1 cellular context compared by ENCODE assay signal in genomic region chr14:77376771-77377501, GRCh38.
A peak's percentile ranks its signal among the peaks of the same experiment; 100 is the strongest.
TF ChIP-seq lines count a peak whose summit lies in the region.

TSS of gene SAMD15 (plus strand) at chr14:77377379. CDS start at chr14:77377419, 40 bp downstream.
TSS of gene TMED8 (minus strand) at chr14:77377094. CDS start at chr14:77377053, 41 bp downstream.

TF ChIP-seq in HepG2, 621 proteins besides CTCF, POLR2A, EP300 and RAD21 (continued from another document and continues in another):
- TF ChIP-seq JUN (CRISPR knock-in tag; IDR thresholded peaks at IDR 0.05) (no peak), ESRRA (CRISPR knock-in tag; IDR thresholded peaks at IDR 0.05; ENCODE audit: low read depth) (0 out of 2 replicates have a peak, but pooled peaks have one; percentile 40), ZNF775 (CRISPR knock-in tag; IDR thresholded peaks at IDR 0.05; ENCODE audit: borderline replicate concordance) (no peak), PHF20 (CRISPR knock-in tag; IDR thresholded peaks at IDR 0.05) (peak; percentile 71), ZNF709 (CRISPR knock-in tag; IDR thresholded peaks at IDR 0.05) (peak; percentile 74; the same call in 1 of the 2 replicates), ZNF598 (CRISPR knock-in tag; IDR thresholded peaks at IDR 0.05; ENCODE audit: borderline replicate concordance) (0 out of 2 replicates have a peak, but pooled peaks have one; percentile 45), RBM22 (optimal IDR thresholded peaks at IDR 0.05; ENCODE audit: low read length) (peak; percentile 92), ZNF362 (CRISPR knock-in tag; IDR thresholded peaks at IDR 0.05; ENCODE audit: borderline replicate concordance) (no peak), HOXA3 (CRISPR knock-in tag; IDR thresholded peaks at IDR 0.05) (peak; percentile 56; the same call in 1 of the 2 replicates), KDM5B (CRISPR knock-in tag; IDR thresholded peaks at IDR 0.05; ENCODE audit: borderline replicate concordance) (peak; percentile 61; the same call in 1 of the 2 replicates), POLR2G (IDR thresholded peaks at IDR 0.05; ENCODE audit: low read depth, low read length) (peak; percentile 85), PRDM15 (CRISPR knock-in tag; IDR thresholded peaks at IDR 0.05) (peak; percentile 66; the same call in 1 of the 2 replicates), SOX6 (IDR thresholded peaks at IDR 0.05) (no peak), SOX6 (CRISPR knock-in tag; IDR thresholded peaks at IDR 0.05) (peak; percentile 62; the same call in 1 of the 2 replicates), ZNF441 (CRISPR knock-in tag; IDR thresholded peaks at IDR 0.05; ENCODE audit: borderline replicate concordance) (0 out of 2 replicates have a peak, but pooled peaks have one; percentile 14), POGZ (CRISPR knock-in tag; IDR thresholded peaks at IDR 0.05) (peak; percentile 56; the same call in 1 of the 2 replicates), ZNF224 (CRISPR knock-in tag; IDR thresholded peaks at IDR 0.05) (0 out of 2 replicates have a peak, but pooled peaks have one; percentile 10), HMGXB4 (CRISPR knock-in tag; IDR thresholded peaks at IDR 0.05; ENCODE audit: borderline replicate concordance in 1 of 2, low read depth in 1 of 2) (peak; percentile 50 to 84; a peak in 3 of 4 replicates), PAF1 (CRISPR knock-in tag; IDR thresholded peaks at IDR 0.05) (no peak), ETV5 (CRISPR knock-in tag; IDR thresholded peaks at IDR 0.05; ENCODE audit: borderline replicate concordance) (peak; percentile 85), MYC (CRISPR knock-in tag; IDR thresholded peaks at IDR 0.05; ENCODE audit: borderline replicate concordance) (peak; percentile 47; the same call in 1 of the 2 replicates), MLXIP (CRISPR knock-in tag; IDR thresholded peaks at IDR 0.05; ENCODE audit: borderline replicate concordance) (0 out of 2 replicates have a peak, but pooled peaks have one; percentile 44), ZNF766 (CRISPR knock-in tag; IDR thresholded peaks at IDR 0.05; ENCODE audit: borderline replicate concordance) (peak; percentile 76; the same call in 1 of the 2 replicates), SALL2 (CRISPR knock-in tag; IDR thresholded peaks at IDR 0.05) (peak; percentile 85), CBX1 (IDR thresholded peaks at IDR 0.05; ENCODE audit: low read depth) (no peak), ZNF546 (CRISPR knock-in tag; conservative IDR thresholded peaks at IDR 0.05) (0 out of 2 replicates have a peak, but pooled peaks have one; percentile 35), ZNF138 (CRISPR knock-in tag; IDR thresholded peaks at IDR 0.05; ENCODE audit: low read depth) (no peak), EEA1 (CRISPR knock-in tag; IDR thresholded peaks at IDR 0.05; ENCODE audit: borderline replicate concordance) (no peak), THAP11 (CRISPR knock-in tag; IDR thresholded peaks at IDR 0.05) (peak; percentile 75), PHF5A (CRISPR knock-in tag; IDR thresholded peaks at IDR 0.05; ENCODE audit: low read depth, unreplicated experiment) (no peak), ELF3 (CRISPR knock-in tag; IDR thresholded peaks at IDR 0.05) (peak; percentile 28; the same call in 1 of the 2 replicates), ZNF580 (CRISPR knock-in tag; IDR thresholded peaks at IDR 0.05; ENCODE audit: borderline replicate concordance, low read depth) (peak; percentile 60; the same call in 1 of the 2 replicates)
- TF ChIP-seq, protein P1, sequence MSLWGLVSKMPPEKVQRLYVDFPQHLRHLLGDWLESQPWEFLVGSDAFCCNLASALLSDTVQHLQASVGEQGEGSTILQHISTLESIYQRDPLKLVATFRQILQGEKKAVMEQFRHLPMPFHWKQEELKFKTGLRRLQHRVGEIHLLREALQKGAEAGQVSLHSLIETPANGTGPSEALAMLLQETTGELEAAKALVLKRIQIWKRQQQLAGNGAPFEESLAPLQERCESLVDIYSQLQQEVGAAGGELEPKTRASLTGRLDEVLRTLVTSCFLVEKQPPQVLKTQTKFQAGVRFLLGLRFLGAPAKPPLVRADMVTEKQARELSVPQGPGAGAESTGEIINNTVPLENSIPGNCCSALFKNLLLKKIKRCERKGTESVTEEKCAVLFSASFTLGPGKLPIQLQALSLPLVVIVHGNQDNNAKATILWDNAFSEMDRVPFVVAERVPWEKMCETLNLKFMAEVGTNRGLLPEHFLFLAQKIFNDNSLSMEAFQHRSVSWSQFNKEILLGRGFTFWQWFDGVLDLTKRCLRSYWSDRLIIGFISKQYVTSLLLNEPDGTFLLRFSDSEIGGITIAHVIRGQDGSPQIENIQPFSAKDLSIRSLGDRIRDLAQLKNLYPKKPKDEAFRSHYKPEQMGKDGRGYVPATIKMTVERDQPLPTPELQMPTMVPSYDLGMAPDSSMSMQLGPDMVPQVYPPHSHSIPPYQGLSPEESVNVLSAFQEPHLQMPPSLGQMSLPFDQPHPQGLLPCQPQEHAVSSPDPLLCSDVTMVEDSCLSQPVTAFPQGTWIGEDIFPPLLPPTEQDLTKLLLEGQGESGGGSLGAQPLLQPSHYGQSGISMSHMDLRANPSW (CRISPR knock-in tag; IDR thresholded peaks at IDR 0.05; ENCODE audit: borderline replicate concordance) = no peak
- TF ChIP-seq, protein P2, sequence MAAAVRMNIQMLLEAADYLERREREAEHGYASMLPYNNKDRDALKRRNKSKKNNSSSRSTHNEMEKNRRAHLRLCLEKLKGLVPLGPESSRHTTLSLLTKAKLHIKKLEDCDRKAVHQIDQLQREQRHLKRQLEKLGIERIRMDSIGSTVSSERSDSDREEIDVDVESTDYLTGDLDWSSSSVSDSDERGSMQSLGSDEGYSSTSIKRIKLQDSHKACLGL (CRISPR knock-in tag; IDR thresholded peaks at IDR 0.05) = peak; percentile 65; the same call in 1 of the 2 replicates
- TF ChIP-seq, protein P3, sequence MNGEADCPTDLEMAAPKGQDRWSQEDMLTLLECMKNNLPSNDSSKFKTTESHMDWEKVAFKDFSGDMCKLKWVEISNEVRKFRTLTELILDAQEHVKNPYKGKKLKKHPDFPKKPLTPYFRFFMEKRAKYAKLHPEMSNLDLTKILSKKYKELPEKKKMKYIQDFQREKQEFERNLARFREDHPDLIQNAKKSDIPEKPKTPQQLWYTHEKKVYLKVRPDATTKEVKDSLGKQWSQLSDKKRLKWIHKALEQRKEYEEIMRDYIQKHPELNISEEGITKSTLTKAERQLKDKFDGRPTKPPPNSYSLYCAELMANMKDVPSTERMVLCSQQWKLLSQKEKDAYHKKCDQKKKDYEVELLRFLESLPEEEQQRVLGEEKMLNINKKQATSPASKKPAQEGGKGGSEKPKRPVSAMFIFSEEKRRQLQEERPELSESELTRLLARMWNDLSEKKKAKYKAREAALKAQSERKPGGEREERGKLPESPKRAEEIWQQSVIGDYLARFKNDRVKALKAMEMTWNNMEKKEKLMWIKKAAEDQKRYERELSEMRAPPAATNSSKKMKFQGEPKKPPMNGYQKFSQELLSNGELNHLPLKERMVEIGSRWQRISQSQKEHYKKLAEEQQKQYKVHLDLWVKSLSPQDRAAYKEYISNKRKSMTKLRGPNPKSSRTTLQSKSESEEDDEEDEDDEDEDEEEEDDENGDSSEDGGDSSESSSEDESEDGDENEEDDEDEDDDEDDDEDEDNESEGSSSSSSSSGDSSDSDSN (CRISPR knock-in tag; IDR thresholded peaks at IDR 0.05) = peak; percentile 97
- TF ChIP-seq, protein P4, sequence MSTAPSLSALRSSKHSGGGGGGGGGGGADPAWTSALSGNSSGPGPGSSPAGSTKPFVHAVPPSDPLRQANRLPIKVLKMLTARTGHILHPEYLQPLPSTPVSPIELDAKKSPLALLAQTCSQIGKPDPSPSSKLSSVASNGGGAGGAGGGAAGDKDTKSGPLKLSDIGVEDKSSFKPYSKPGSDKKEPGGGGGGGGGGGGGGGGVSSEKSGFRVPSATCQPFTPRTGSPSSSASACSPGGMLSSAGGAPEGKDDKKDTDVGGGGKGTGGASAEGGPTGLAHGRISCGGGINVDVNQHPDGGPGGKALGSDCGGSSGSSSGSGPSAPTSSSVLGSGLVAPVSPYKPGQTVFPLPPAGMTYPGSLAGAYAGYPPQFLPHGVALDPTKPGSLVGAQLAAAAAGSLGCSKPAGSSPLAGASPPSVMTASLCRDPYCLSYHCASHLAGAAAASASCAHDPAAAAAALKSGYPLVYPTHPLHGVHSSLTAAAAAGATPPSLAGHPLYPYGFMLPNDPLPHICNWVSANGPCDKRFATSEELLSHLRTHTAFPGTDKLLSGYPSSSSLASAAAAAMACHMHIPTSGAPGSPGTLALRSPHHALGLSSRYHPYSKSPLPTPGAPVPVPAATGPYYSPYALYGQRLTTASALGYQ (CRISPR knock-in tag; IDR thresholded peaks at IDR 0.05) = peak; percentile 67
- TF ChIP-seq, protein P5, sequence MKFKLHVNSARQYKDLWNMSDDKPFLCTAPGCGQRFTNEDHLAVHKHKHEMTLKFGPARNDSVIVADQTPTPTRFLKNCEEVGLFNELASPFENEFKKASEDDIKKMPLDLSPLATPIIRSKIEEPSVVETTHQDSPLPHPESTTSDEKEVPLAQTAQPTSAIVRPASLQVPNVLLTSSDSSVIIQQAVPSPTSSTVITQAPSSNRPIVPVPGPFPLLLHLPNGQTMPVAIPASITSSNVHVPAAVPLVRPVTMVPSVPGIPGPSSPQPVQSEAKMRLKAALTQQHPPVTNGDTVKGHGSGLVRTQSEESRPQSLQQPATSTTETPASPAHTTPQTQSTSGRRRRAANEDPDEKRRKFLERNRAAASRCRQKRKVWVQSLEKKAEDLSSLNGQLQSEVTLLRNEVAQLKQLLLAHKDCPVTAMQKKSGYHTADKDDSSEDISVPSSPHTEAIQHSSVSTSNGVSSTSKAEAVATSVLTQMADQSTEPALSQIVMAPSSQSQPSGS (CRISPR knock-in tag; IDR thresholded peaks at IDR 0.05) = 0 out of 2 replicates have a peak, but pooled peaks have one; percentile 14
